In genomic region chr7:100015232-100016208, GRCh38 we compare ENCODE assay signal across 1 cellular context.
TF ChIP-seq lines count a peak whose summit lies in the region.

ZKSCAN1 (plus strand) TSS chr7:100015596; CDS start chr7:100023507, 7,911 bp downstream.

TF ChIP-seq in K562, 482 proteins besides CTCF, POLR2A, EP300 and RAD21 (continued from another document and continues in another):
- TF ChIP-seq ZBTB33 (CRISPR knock-in tag; IDR thresholded peaks at IDR 0.05) (no peak), ZNF140 (CRISPR knock-in tag; IDR thresholded peaks at IDR 0.05) (no peak), ZNF586 (CRISPR knock-in tag; conservative IDR thresholded peaks at IDR 0.05) (no peak), PML (IDR thresholded peaks at IDR 0.05; ENCODE audit: low read length) (peak; percentile 82; the same call in 1 of the 2 replicates), POU5F1 (IDR thresholded peaks at IDR 0.05; ENCODE audit: borderline replicate concordance, low read depth, low read length, partially characterized antibody) (peak; percentile 69), ETS2 (tag; IDR thresholded peaks at IDR 0.05; ENCODE audit: borderline replicate concordance, poor library complexity, severe bottlenecking) (no peak), JUND (IDR thresholded peaks at IDR 0.05; ENCODE audit: borderline replicate concordance, low read depth, low read length) (peak; percentile 98), JUND (tag; IDR thresholded peaks at IDR 0.05; ENCODE audit: borderline replicate concordance, low read depth, low read length) (peak; percentile 75; the same call in 1 of the 3 replicates), KDM4B (IDR thresholded peaks at IDR 0.05; ENCODE audit: borderline replicate concordance in 2 of 2, low read depth in 1 of 2) (peak in 1 of 2 experiments; percentile 95; a peak in 2 of 4 replicates), BHLHE40 (IDR thresholded peaks at IDR 0.05; ENCODE audit: low read length) (0 out of 2 replicates have a peak, but pooled peaks have one; percentile 9), ZNF354B (CRISPR knock-in tag; IDR thresholded peaks at IDR 0.05) (no peak), TCF15 (CRISPR knock-in tag; IDR thresholded peaks at IDR 0.05) (no peak), MYNN (IDR thresholded peaks at IDR 0.05) (no peak), MYNN (CRISPR knock-in tag; IDR thresholded peaks at IDR 0.05) (no peak), IFI16 (CRISPR knock-in tag; IDR thresholded peaks at IDR 0.05) (no peak), BCL6 (CRISPR knock-in tag; IDR thresholded peaks at IDR 0.05) (no peak), CEBPZ (IDR thresholded peaks at IDR 0.05; ENCODE audit: borderline replicate concordance, low read depth, low read length) (no peak), CBX5 (IDR thresholded peaks at IDR 0.05; ENCODE audit: borderline replicate concordance, low read depth) (no peak), MAX (CRISPR knock-in tag; IDR thresholded peaks at IDR 0.05) (0 out of 2 replicates have a peak, but pooled peaks have one; percentile 11), ZNF124 (CRISPR knock-in tag; IDR thresholded peaks at IDR 0.05) (no peak), ZHX1 (conservative IDR thresholded peaks at IDR 0.05; ENCODE audit: low read length) (0 out of 2 replicates have a peak, but pooled peaks have one; percentile 41), PRDM10 (IDR thresholded peaks at IDR 0.05; ENCODE audit: partially characterized antibody) (no peak), MTF1 (CRISPR knock-in tag; IDR thresholded peaks at IDR 0.05; ENCODE audit: borderline replicate concordance) (no peak), RBFOX2 (IDR thresholded peaks at IDR 0.05; ENCODE audit: low read depth, low read length) (peak; percentile 98), ATF7 (IDR thresholded peaks at IDR 0.05) (peak; percentile 77), ZNF263 (CRISPR knock-in tag; IDR thresholded peaks at IDR 0.05; ENCODE audit: borderline replicate concordance) (0 out of 2 replicates have a peak, but pooled peaks have one; percentile 43), ZC3H11A (IDR thresholded peaks at IDR 0.05; ENCODE audit: low read depth, low read length) (no peak), ZNF512 (tag; IDR thresholded peaks at IDR 0.05) (no peak), HDAC1 (IDR thresholded peaks at IDR 0.05) (peak in 1 of 2 experiments; percentile 55; a peak in 1 of 4 replicates), ZNF232 (CRISPR knock-in tag; IDR thresholded peaks at IDR 0.05) (no peak), HNRNPLL (IDR thresholded peaks at IDR 0.05; ENCODE audit: low read depth, low read length, poor library complexity, severe bottlenecking) (no peak), DPF2 (IDR thresholded peaks at IDR 0.05) (no peak), POLR2G (IDR thresholded peaks at IDR 0.05; ENCODE audit: low read depth, low read length) (peak; percentile 98), CREB3L1 (IDR thresholded peaks at IDR 0.05; ENCODE audit: borderline replicate concordance, low read depth) (peak; percentile 76; the same call in 1 of the 2 replicates), UBTF (IDR thresholded peaks at IDR 0.05; ENCODE audit: borderline replicate concordance in 1 of 2, low read depth in 2 of 2, low read length in 2 of 2) (0 out of 4 replicates have a peak, but pooled peaks of 1 of the 2 experiments have one; percentile 56), THRA (IDR thresholded peaks at IDR 0.05) (no peak), TRIM28 (IDR thresholded peaks at IDR 0.05) (no peak), ZNF830 (CRISPR knock-in tag; IDR thresholded peaks at IDR 0.05) (no peak), BACH1 (tag; IDR thresholded peaks at IDR 0.05) (no peak), FOXP1 (CRISPR knock-in tag; IDR thresholded peaks at IDR 0.05) (0 out of 2 replicates have a peak, but pooled peaks have one; percentile 7), PTRF (tag; IDR thresholded peaks at IDR 0.05) (no peak), RBM25 (IDR thresholded peaks at IDR 0.05; ENCODE audit: low read depth, low read length, severe bottlenecking) (no peak), GATAD2B (IDR thresholded peaks at IDR 0.05; ENCODE audit: borderline replicate concordance) (no peak; the same call in 1 of the 2 replicates), ZNF239 (CRISPR knock-in tag; IDR thresholded peaks at IDR 0.05) (no peak)
